In the genomic region with DNA sequence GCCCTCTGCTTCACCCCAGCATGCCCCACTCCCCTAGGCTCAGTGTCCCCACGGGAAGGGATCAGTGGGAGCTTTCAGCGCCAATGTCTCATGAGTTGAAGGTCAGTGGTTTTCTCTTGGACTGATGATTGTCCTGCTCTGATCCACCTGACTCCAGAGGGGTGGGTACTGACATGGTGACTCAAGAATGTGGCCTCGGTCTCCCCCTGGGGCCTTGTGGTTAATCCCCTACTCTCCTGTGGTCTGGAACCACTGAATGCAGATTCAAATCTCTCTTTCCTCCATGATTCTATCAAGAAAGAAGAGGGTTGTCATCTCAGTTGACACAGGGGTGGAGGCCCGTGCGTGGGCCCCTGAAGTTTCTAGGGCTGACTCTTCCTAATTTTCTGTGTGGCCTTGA, we compare ENCODE assay signal across 14 cellular contexts.
"Had no signal": no experiment of that assay in that cellular context is flagged by ENCODE, and none has a peak within 500 bp of the region (broad histone marks: within the 10 kb centered on the region; RNA-seq: fewer than 3 reads in every experiment).

No MANE protein-coding gene starts in this region.

- H3K27me3 ChIP-seq: ascending aorta, heart left ventricle, uterus had no signal

- H3K4me3 ChIP-seq: ascending aorta, heart left ventricle, mucosa of descending colon, stomach, thoracic aorta, uterus had no signal

- H3K9me3 ChIP-seq: ascending aorta, heart left ventricle, mucosa of descending colon, stomach, thoracic aorta, uterus had no signal

- H3K36me3 ChIP-seq: ascending aorta, heart left ventricle, stomach, thoracic aorta, uterus had no signal

- DNase-seq: activated CD4-positive, alpha-beta T cell treated with anti-CD3 and anti-CD28 coated beads, Interleukin-2, amount 10 ng/mL, durations not matched to agents 24 days and 14 days; activated effector memory CD4-positive, alpha-beta T cell treated with Interleukin-2 at 50 U/mL for 16 hours; activated T-cell treated with anti-CD3 and anti-CD28 coated beads for 4 hours; foreskin melanocyte; heart left ventricle; islet precursor cell; mucosa of descending colon; naive thymus-derived CD8-positive, alpha-beta T cell; stimulated activated CD4-positive, alpha-beta T cell treated with anti-CD3 and anti-CD28 coated beads, Interleukin-12 subunit alpha, Interleukin-12 subunit beta, amount 100 ng/mL, for 4 hours; stomach; T-cell; uterus had no signal

- H3K27ac ChIP-seq: ascending aorta, heart left ventricle, stomach, thoracic aorta, uterus had no signal
